ENCODE assay signal across 8 cellular contexts in genomic region chr6:91063362-91063761, GRCh38.
"Had no signal": no experiment of that assay in that cellular context is flagged by ENCODE, and none has a peak within 500 bp of the region (broad histone marks: within the 10 kb centered on the region; RNA-seq: fewer than 3 reads in every experiment).

No MANE protein-coding gene starts in this region.

- H3K9me3 ChIP-seq: HAP-1 had no signal

- H3K36me3 ChIP-seq: HAP-1 had no signal

- DNase-seq: H7, IMR-90, KBM-7 had no signal

- H3K4me3 ChIP-seq: GM23338, HAP-1 had no signal

- H3K4me1 ChIP-seq: HAP-1 had no signal

- FAIRE-seq: H1, HTR-8/SVneo had no signal

- H3K27ac ChIP-seq: KMS-11 had no signal
